15 cellular contexts compared by ENCODE assay signal in genomic region chr11:133269272-133269671, GRCh38.
DNase-seq lines count a peak whose midpoint lies in the region; ATAC-seq and TF ChIP-seq lines count a peak whose summit lies in the region.
"Had no signal": no experiment of that assay in that cellular context is flagged by ENCODE, and none has a peak within 500 bp of the region (broad histone marks: within the 10 kb centered on the region; RNA-seq: fewer than 3 reads in every experiment).

No MANE protein-coding gene starts in this region.

- H2AFZ ChIP-seq in hepatocyte = no peak overlapping the region

- no peaks in the 10 kb centered on the region for H3K4me1 ChIP-seq in hepatocyte (ENCODE audit: insufficient read depth)
- no peaks in the 10 kb centered on the region for H3K4me1 ChIP-seq in psoas muscle

- H3K79me2 ChIP-seq in hepatocyte = no peaks in the 10 kb centered on the region

- H3K4me3 ChIP-seq in hepatocyte (no peak overlapping the region), psoas muscle (no peak overlapping the region), dorsolateral prefrontal cortex (no peak overlapping the region)
- H3K4me3 ChIP-seq: ovary, thoracic aorta had no signal

- no peak for DNase-seq in HuH-7.5 (ENCODE audit: low spot score)
- no peak for DNase-seq in hepatocyte (ENCODE audit: low spot score)
- no peak for DNase-seq in psoas muscle
- no peak for DNase-seq in dorsolateral prefrontal cortex
- DNase-seq: CD4-positive, alpha-beta memory T cell; NCI-H2081; ovary; stimulated activated CD4-positive, alpha-beta T cell treated with anti-CD3 and anti-CD28 coated beads, Interleukin-4, amount 100 ng/mL, for 24 hours had no signal

- H3K27ac ChIP-seq in hepatocyte (no peak overlapping the region), psoas muscle (no peak overlapping the region), dorsolateral prefrontal cortex (no peak overlapping the region)
- H3K27ac ChIP-seq: ovary, thoracic aorta had no signal

- no peaks in the 10 kb centered on the region for H3K27me3 ChIP-seq in hepatocyte
- H3K27me3 ChIP-seq in psoas muscle (ENCODE audit: insufficient read depth in 3 of 3, low read length in 2 of 3) = peaks cover 0 to 3% (median under 1%) of the 10 kb centered on the region in 3 donors
- peaks cover 0 to 8% (median 0%) of the 10 kb centered on the region in 45 donors for H3K27me3 ChIP-seq in dorsolateral prefrontal cortex
- H3K27me3 ChIP-seq: ovary had no signal

- peak; percentile 95 for ATAC-seq in GM18520 (IDR thresholded peaks at IDR 0.05; ENCODE audit: unreplicated experiment)
- peak; percentile 95 for ATAC-seq in GM19468 (IDR thresholded peaks at IDR 0.05; ENCODE audit: extremely low read depth, unreplicated experiment)
- peak; percentile 94 for ATAC-seq in HG02943 (IDR thresholded peaks at IDR 0.05; ENCODE audit: low read depth, unreplicated experiment)
- ATAC-seq in HG03575 (IDR thresholded peaks at IDR 0.05; ENCODE audit: extremely low read depth, insufficient number of reproducible peaks, low FRiP score, unreplicated experiment) = peak; percentile 95
- no peak for ATAC-seq in psoas muscle
- ATAC-seq: HepG2, Panc1 had no signal

- H3K4me2 ChIP-seq in hepatocyte = no peak overlapping the region

- intact Hi-C loops in psoas muscle (cut with DNase I) = no loop called here
- intact Hi-C loops in dorsolateral prefrontal cortex (cut with DNase I) = no loop called here

- no peaks in the 10 kb centered on the region for H3K9me2 ChIP-seq in hepatocyte (replicated peaks; ENCODE audit: insufficient read depth)

- H3K36me3 ChIP-seq in hepatocyte (replicated peaks; ENCODE audit: insufficient read depth, low read depth) (no peaks in the 10 kb centered on the region), psoas muscle (ENCODE audit: insufficient read depth in 1 of 2, low read depth in 1 of 2) (no peaks in the 10 kb centered on the region)
- H3K36me3 ChIP-seq: ovary, thoracic aorta had no signal

- no peaks in the 10 kb centered on the region for H4K20me1 ChIP-seq in hepatocyte (ENCODE audit: insufficient read depth, poor library complexity, severe bottlenecking)

- WGBS in hepatocyte (ENCODE audit: low lambda C conversion rate, missing lambda C conversion rate) = 94% methylated on average over 2 of the region's 2 CpGs
- 83 to 91% (median 87%) methylated on average over 2 of the region's 2 CpGs for WGBS in psoas muscle, 3 donors

- TF ChIP-seq CTCF in hepatocyte (IDR thresholded peaks at IDR 0.05; ENCODE audit: poor library complexity) = no peak
- no peak for TF ChIP-seq CTCF in psoas muscle (IDR thresholded peaks at IDR 0.05)
- TF ChIP-seq CTCF in dorsolateral prefrontal cortex (IDR thresholded peaks at IDR 0.05 in 54 of 56, conservative IDR thresholded peaks at IDR 0.05 in 2 of 56; ENCODE audit: low read depth in 1 of 56, partially characterized antibody in 56 of 56) = no peak

- no peaks in the 10 kb centered on the region for H3K9me3 ChIP-seq in hepatocyte (ENCODE audit: low read depth)
- no peaks in the 10 kb centered on the region for H3K9me3 ChIP-seq in psoas muscle
- H3K9me3 ChIP-seq: ovary, thoracic aorta had no signal

Comparison
In these comparisons a context has a peak if more than half of its experiments do, and no peak if none do; other contexts are left out.
1. ATAC-seq: peak in GM18520 (single experiment), GM19468 (single experiment), HG02943 (single experiment) and HG03575 (single experiment); none in psoas muscle (0 of 4).